ENCODE assay signal across 1 cellular context in genomic region chr2:20514596-20515269, GRCh38.
TF ChIP-seq lines count a peak whose summit lies in the region.

No MANE protein-coding gene starts in this region.

TF ChIP-seq in WTC11, 78 proteins besides CTCF, POLR2A, EP300 and RAD21 (continued from another document):
- no peak for TF ChIP-seq ZNF281 (CRISPR knock-in tag; IDR thresholded peaks at IDR 0.05)
- no peak for TF ChIP-seq FOXJ3 (CRISPR knock-in tag; IDR thresholded peaks at IDR 0.05; ENCODE audit: borderline replicate concordance)
- no peak for TF ChIP-seq ZNF232 (CRISPR knock-in tag; IDR thresholded peaks at IDR 0.05)
- no peak for TF ChIP-seq ZNF263 (CRISPR knock-in tag; IDR thresholded peaks at IDR 0.05; ENCODE audit: low read depth)
- TF ChIP-seq RELA (CRISPR knock-in tag; IDR thresholded peaks at IDR 0.05; ENCODE audit: borderline replicate concordance), result no peak
